Comparison of ENCODE assay signal across 8 cellular contexts in the genomic region with DNA sequence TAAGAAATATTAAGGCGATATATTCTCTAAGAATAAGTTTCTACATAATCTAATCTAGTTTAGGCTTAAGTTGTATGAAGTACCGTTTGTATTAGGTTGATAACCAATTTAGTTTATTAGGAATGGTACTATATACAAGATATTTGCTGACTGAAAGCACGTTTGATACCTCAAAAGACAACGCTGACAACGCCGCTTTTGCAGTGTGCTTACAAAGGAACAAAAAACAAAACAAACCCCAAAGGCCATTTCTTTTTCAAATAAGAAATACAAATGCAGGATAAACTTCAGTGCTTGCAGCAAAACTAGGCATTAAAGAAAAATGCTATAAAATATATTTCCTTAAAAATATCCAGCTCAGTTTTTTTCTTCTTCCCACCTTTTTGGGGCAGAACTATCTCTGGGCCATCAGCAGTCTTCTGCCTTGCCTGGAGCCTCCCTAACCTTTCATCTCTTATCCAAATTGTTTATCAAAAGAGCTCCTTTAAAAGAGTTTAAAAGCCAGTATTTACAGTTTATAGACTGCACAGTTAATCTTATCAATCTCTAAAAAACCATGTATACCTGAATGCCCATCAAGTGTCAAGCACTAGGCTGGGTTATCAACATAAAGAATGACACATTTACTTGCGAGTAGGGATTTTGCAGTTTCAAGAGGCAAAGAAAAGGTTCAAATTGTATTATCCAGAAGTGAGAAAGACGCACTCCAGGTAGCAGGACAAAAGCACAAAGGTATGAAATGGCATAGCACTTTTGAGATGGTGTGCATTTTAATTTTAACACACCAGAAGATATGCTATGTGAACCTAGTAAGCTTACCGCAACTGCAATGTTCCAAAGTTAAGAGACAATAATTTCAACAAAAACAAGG. TPM values are rescaled to one million over a fixed set of nuclear protein-coding genes. Genes with fewer than 3 reads are reported as not detected.
DNase-seq lines count a peak whose midpoint lies in the region; ATAC-seq and TF ChIP-seq lines count a peak whose summit lies in the region.

No MANE protein-coding gene starts in this region.

- H3K4me3 Mint-ChIP-seq in naive thymus-derived CD8-positive, alpha-beta T cell, result peak overlapping the region; percentile 94 to 100 (median 98)

- peaks cover 92% of the 10 kb centered on the region for H3K79me2 ChIP-seq in Loucy (ENCODE audit: insufficient read depth, low read length)

- POLR2A ChIA-PET in naive thymus-derived CD8-positive, alpha-beta T cell (lab: Charles Lee), result interaction anchor here (0.6 to 14.6 kb wide), 6 partner anchors 9 to 67 kb away, joined by 3 to 500 read pairs (median 4); no protein-coding TSS in a partner anchor

- H3K36me3 Mint-ChIP-seq in naive thymus-derived CD8-positive, alpha-beta T cell, result peaks cover 11 to 47% (median 14%) of the 10 kb centered on the region in 3 donors

- no peak for ATAC-seq in naive thymus-derived CD8-positive, alpha-beta T cell
- no peak for ATAC-seq in GM18858 (IDR thresholded peaks at IDR 0.05; ENCODE audit: unreplicated experiment)

- H3K36me3 ChIP-seq in Loucy (ENCODE audit: insufficient read depth, low read length), result no peaks in the 10 kb centered on the region

- H3K27ac ChIP-seq in dorsolateral prefrontal cortex, result peak overlapping the region in 57 of 59 donors; percentile 18 to 100 (median 100)

- TF ChIP-seq CTCF in AG10803 (conservative IDR thresholded peaks at IDR 0.05; ENCODE audit: low read length), result no peak
- TF ChIP-seq CTCF in Loucy (conservative IDR thresholded peaks at IDR 0.05; ENCODE audit: low read length), result no peak
- no peak for TF ChIP-seq CTCF in dorsolateral prefrontal cortex (IDR thresholded peaks at IDR 0.05 in 54 of 56, conservative IDR thresholded peaks at IDR 0.05 in 2 of 56; ENCODE audit: low read depth in 1 of 56, partially characterized antibody in 56 of 56)

- DNase-seq in AG10803 (ENCODE audit: low read depth) (no peak), dorsolateral prefrontal cortex (no peak), RKO (ENCODE audit: low spot score) (no peak), NCI-H345 (lab: John Stamatoyannopoulos, UW) (no peak), NCI-H774 (lab: John Stamatoyannopoulos, UW) (no peak)
- no peak for DNase-seq in naive thymus-derived CD8-positive, alpha-beta T cell

- H3K4me3 ChIP-seq in AG10803 (ENCODE audit: low read length) (peak overlapping the region; percentile 99), Loucy (ENCODE audit: low read length, poor library complexity, severe bottlenecking) (peak overlapping the region; percentile 81), dorsolateral prefrontal cortex (peak overlapping the region; percentile 69 to 99 (median 92))

- peak overlapping the region; percentile 98 for H3K4me2 ChIP-seq in Loucy (ENCODE audit: low read depth, low read length, poor library complexity, severe bottlenecking)

- H3K9me3 ChIP-seq in Loucy (ENCODE audit: insufficient read depth, low read depth, low read length), result no peaks in the 10 kb centered on the region

- H2AFZ ChIP-seq in Loucy (ENCODE audit: low read length), result no peak overlapping the region

- H3K27me3 ChIP-seq in Loucy (ENCODE audit: insufficient read depth, low read length, poor library complexity, severe bottlenecking), result peaks cover 10% of the 10 kb centered on the region
- no peaks in the 10 kb centered on the region for H3K27me3 ChIP-seq in dorsolateral prefrontal cortex

- peak overlapping the region; percentile 99 to 100 (median 100) for H3K27ac Mint-ChIP-seq in naive thymus-derived CD8-positive, alpha-beta T cell

- peaks cover 66% of the 10 kb centered on the region for H4K20me1 ChIP-seq in Loucy (ENCODE audit: insufficient read depth, low read length, poor library complexity, severe bottlenecking)

- H3K27me3 Mint-ChIP-seq in naive thymus-derived CD8-positive, alpha-beta T cell, result peaks cover 0 to 12% (median 0%) of the 10 kb centered on the region in 5 donors

- peaks cover 26 to 64% (median 55%) of the 10 kb centered on the region in 4 donors for H3K4me1 Mint-ChIP-seq in naive thymus-derived CD8-positive, alpha-beta T cell

- intact Hi-C loops in dorsolateral prefrontal cortex (cut with DNase I), result loop anchor here (10.0 kb wide), 4 partner anchors 95 to 325 kb away; no protein-coding TSS in a partner anchor

- H3K9me2 ChIP-seq in Loucy (replicated peaks; ENCODE audit: low read depth, low read length), result no peaks in the 10 kb centered on the region

- H3F3A ChIP-seq in Loucy (ENCODE audit: low read depth), result no peaks in the 10 kb centered on the region

- peak overlapping the region; percentile 100 for H3K9ac ChIP-seq in Loucy (ENCODE audit: low read depth, low read length, poor library complexity, severe bottlenecking)

- H3K4me1 ChIP-seq in Loucy (ENCODE audit: insufficient read depth, low read length, poor library complexity, severe bottlenecking), result peaks cover 44% of the 10 kb centered on the region

- H3K9me3 Mint-ChIP-seq in naive thymus-derived CD8-positive, alpha-beta T cell, result peaks cover 0 to 9% (median 0%) of the 10 kb centered on the region in 9 donors

RNA-seq across cellular contexts. Expression of a gene that starts 4.1 kb away (rescaled TPM):
- total RNA-seq in dorsolateral prefrontal cortex, result 100 to 1,000 TPM; 106 to 165 (median 137) TPM
- 100 to 1,000 TPM; 186 to 188 TPM for total RNA-seq in naive thymus-derived CD8-positive, alpha-beta T cell
- polyA plus RNA-seq in naive thymus-derived CD8-positive, alpha-beta T cell, result 100 to 1,000 TPM; 119 to 193 (median 140) TPM
